ENCODE assay signal across 12 cellular contexts in the genomic region with DNA sequence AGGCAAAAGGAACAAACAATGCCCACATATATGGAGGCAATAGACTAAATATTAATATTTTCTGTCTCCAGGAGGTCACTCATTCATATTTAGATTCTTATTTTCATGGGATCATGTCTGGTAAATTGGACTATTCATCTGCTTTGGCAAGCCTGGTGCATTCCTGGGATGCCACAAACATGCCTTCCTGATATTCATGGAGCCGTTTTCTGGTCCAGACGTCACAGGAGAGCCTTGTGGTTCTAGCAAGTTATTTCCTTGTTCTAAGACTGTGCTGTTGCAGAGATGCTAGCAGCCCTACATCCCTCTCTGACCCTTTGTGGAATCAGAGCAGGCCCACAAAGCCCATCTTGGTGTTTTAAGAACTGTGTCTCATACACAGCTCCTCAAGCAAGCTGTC. TPM values are rescaled to one million over a fixed set of nuclear protein-coding genes. Genes with fewer than 3 reads are reported as not detected.
DNase-seq lines count a peak whose midpoint lies in the region; ATAC-seq and TF ChIP-seq lines count a peak whose summit lies in the region.
"Had no signal": no experiment of that assay in that cellular context is flagged by ENCODE, and none has a peak within 500 bp of the region (broad histone marks: within the 10 kb centered on the region; RNA-seq: fewer than 3 reads in every experiment).

No MANE protein-coding gene starts in this region.

- H2BK120ac ChIP-seq in mesendoderm (ENCODE audit: low read depth, low read length) = no peak overlapping the region

- H3K36me3 ChIP-seq in lower lobe of right lung (no peaks in the 10 kb centered on the region), mesendoderm (ENCODE audit: control insufficient read depth, insufficient read depth, low read length) (no peaks in the 10 kb centered on the region)

- peak; percentile 87 for DNase-seq in AG08395 (ENCODE audit: low spot score)
- DNase-seq in NCI-H446 (lab: John Stamatoyannopoulos, UW) = peak; percentile 26 to 61
- DNase-seq in dermis blood vessel endothelial cell = peak; percentile 86
- DNase-seq in lower lobe of right lung = no peak
- no peak for DNase-seq in mesendoderm
- no peak for DNase-seq in NCI-H82 treated with DMSO at 0.1 percent for 48 hours (lab: John Stamatoyannopoulos, UW; ENCODE audit: unreplicated experiment)
- no peak for DNase-seq in NCI-H1092 treated with DMSO at 0.1 percent for 48 hours (lab: John Stamatoyannopoulos, UW)
- DNase-seq: activated CD4-positive, alpha-beta T cell treated with anti-CD3 and anti-CD28 coated beads for 36 hours; activated naive CD4-positive, alpha-beta T cell treated with anti-CD3 and anti-CD28 coated beads, Interleukin-2, amount 50 U/mL, for 16 hours; NCI-H1436 had no signal

- H3K27me3 ChIP-seq in lower lobe of right lung (ENCODE audit: low read depth) (no peaks in the 10 kb centered on the region), mesendoderm (ENCODE audit: insufficient read depth, low read length, poor library complexity) (no peaks in the 10 kb centered on the region)

- H3K18ac ChIP-seq in mesendoderm (ENCODE audit: low read length) = no peak overlapping the region

- H4K8ac ChIP-seq in mesendoderm (ENCODE audit: low read depth, low read length) = no peak overlapping the region

- H2BK15ac ChIP-seq in mesendoderm (replicated peaks; ENCODE audit: low read depth) = no peak overlapping the region

- no peak overlapping the region for H4K5ac ChIP-seq in mesendoderm (ENCODE audit: low read length)

- peak; percentile 29 to 55 for ATAC-seq in lower lobe of right lung
- no peak for ATAC-seq in GM19455 (IDR thresholded peaks at IDR 0.05; ENCODE audit: unreplicated experiment)
- ATAC-seq: activated CD4-positive, alpha-beta T cell treated with anti-CD3 and anti-CD28 coated beads for 36 hours had no signal

- H3K4ac ChIP-seq in mesendoderm (ENCODE audit: low read depth, low read length) = no peak overlapping the region

- intact Hi-C loops in lower lobe of right lung (cut with DNase I) = no loop called here

- H2AK5ac ChIP-seq in mesendoderm (ENCODE audit: low read length) = no peak overlapping the region

- H3K4me3 ChIP-seq in lower lobe of right lung (no peak overlapping the region), mesendoderm (ENCODE audit: low read length) (no peak overlapping the region)

- no peaks in the 10 kb centered on the region for H3K79me1 ChIP-seq in mesendoderm (ENCODE audit: low read length)

- H3K56ac ChIP-seq in mesendoderm (ENCODE audit: low read length) = no peak overlapping the region

- no CpG with 5 or more reads among the region's 2 CpGs for WGBS in mesendoderm (ENCODE audit: extremely low coverage, insufficient coverage, low lambda C conversion rate)

- H3K9ac ChIP-seq in mesendoderm (ENCODE audit: low read length) = no peak overlapping the region

- H3K79me2 ChIP-seq in mesendoderm (ENCODE audit: control insufficient read depth, insufficient read depth, low read length) = no peaks in the 10 kb centered on the region

- H2BK5ac ChIP-seq in mesendoderm (ENCODE audit: low read length) = no peak overlapping the region

- H3K4me2 ChIP-seq in mesendoderm (ENCODE audit: low read length) = no peak overlapping the region

- no peak for TF ChIP-seq CTCF in lower lobe of right lung (IDR thresholded peaks at IDR 0.05)

- H3K23ac ChIP-seq in mesendoderm (ENCODE audit: low read length) = no peak overlapping the region

- H3K9me3 ChIP-seq in lower lobe of right lung = no peaks in the 10 kb centered on the region

- H3K4me1 ChIP-seq in lower lobe of right lung (no peaks in the 10 kb centered on the region), mesendoderm (ENCODE audit: control insufficient read depth, low read depth, low read length) (no peaks in the 10 kb centered on the region)

- H3K27ac ChIP-seq in lower lobe of right lung (no peak overlapping the region), mesendoderm (ENCODE audit: low read depth, low read length) (no peak overlapping the region)

RNA-seq across cellular contexts. Expression of gene EXOSC9, which starts 16.1 kb away (rescaled TPM):
- 37.5 and 41.5 TPM in 2 replicates for total RNA-seq in dermis blood vessel endothelial cell
- total RNA-seq in lower lobe of right lung = 15.6 TPM
- 71.2 TPM for polyA plus RNA-seq in mesendoderm (2013, experiment 1 of 2)
- 71.5 TPM for polyA plus RNA-seq in mesendoderm (2013, experiment 2 of 2)

RNA-seq across cellular contexts. Expression of gene SMIM43, which starts 20.0 kb away (rescaled TPM):
- 0.47 and 0.85 TPM in 2 replicates for total RNA-seq in dermis blood vessel endothelial cell
- total RNA-seq in lower lobe of right lung = 0.18 TPM
- 0.21 TPM for polyA plus RNA-seq in mesendoderm (2013, experiment 1 of 2)
- polyA plus RNA-seq in mesendoderm (2013, experiment 2 of 2) = 0.25 TPM
- total RNA-seq: activated CD4-positive, alpha-beta T cell treated with anti-CD3 and anti-CD28 coated beads for 36 hours had no signal
- polyA plus RNA-seq: CD14-positive monocyte had no signal

RNA-seq across cellular contexts. Expression of gene CCNA2, which starts 38.7 kb away (rescaled TPM):
- total RNA-seq in dermis blood vessel endothelial cell = 24.7 and 115 TPM in 2 replicates
- 2.2 TPM for total RNA-seq in lower lobe of right lung
- polyA plus RNA-seq in mesendoderm (2013, experiment 1 of 2) = 105 TPM
- 105 TPM for polyA plus RNA-seq in mesendoderm (2013, experiment 2 of 2)

Comparison
In these comparisons a context has a peak if more than half of its experiments do, and no peak if none do; other contexts are left out.
1. DNase-seq: peak in AG08395 (single experiment), NCI-H446 (2 of 2) and dermis blood vessel endothelial cell (single experiment); none in lower lobe of right lung (single experiment), mesendoderm (single experiment), NCI-H82 treated with DMSO at 0.1 percent for 48 hours (single experiment) and NCI-H1092 treated with DMSO at 0.1 percent for 48 hours (single experiment).